12 cellular contexts compared by ENCODE assay signal in the genomic region with DNA sequence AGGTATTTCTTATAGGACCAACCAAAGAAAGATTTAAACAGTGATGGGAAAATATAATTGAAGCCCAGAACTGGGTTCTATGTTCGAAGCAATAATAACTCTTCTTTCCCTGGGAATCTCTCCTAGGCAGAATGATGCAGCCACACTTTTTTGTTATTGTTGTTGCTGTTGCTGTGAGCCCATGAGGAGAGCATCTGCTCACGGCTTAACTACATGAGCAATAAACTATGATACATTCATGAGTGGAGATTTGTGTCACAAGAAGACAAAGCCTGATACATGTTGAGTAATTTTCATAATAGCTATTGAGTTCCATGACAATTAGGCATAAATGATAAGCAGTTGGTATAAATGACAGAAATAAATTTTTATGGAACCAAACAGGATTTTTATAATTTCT.
DNase-seq lines count a peak whose midpoint lies in the region; ATAC-seq and TF ChIP-seq lines count a peak whose summit lies in the region.
"Had no signal": no experiment of that assay in that cellular context is flagged by ENCODE, and none has a peak within 500 bp of the region (broad histone marks: within the 10 kb centered on the region; RNA-seq: fewer than 3 reads in every experiment).

No MANE protein-coding gene starts in this region.

- H3K4me2 ChIP-seq in osteoblast (ENCODE audit: insufficient read depth, low read length): no peak overlapping the region
- H3K4me2 ChIP-seq: KMS-11 had no signal

- no peak for TF ChIP-seq POLR2A in esophagus muscularis mucosa (IDR thresholded peaks at IDR 0.05; ENCODE audit: low read depth)
- no peak for TF ChIP-seq POLR2A in thyroid gland (IDR thresholded peaks at IDR 0.05)

- H3K9me3 ChIP-seq in esophagus muscularis mucosa (no peaks in the 10 kb centered on the region), osteoblast (ENCODE audit: low read depth, low read length) (no peaks in the 10 kb centered on the region), thyroid gland (no peaks in the 10 kb centered on the region)

- H3K4me1 ChIP-seq in esophagus muscularis mucosa (peaks cover 20 to 61% (median 56%) of the 10 kb centered on the region in 4 donors), osteoblast (ENCODE audit: insufficient read depth, low read length) (peaks cover 8% of the 10 kb centered on the region), thyroid gland (peaks cover 10 to 26% of the 10 kb centered on the region in 2 donors)

- peaks cover 17% of the 10 kb centered on the region for H3K4me1 Mint-ChIP-seq in HFFc6 (ENCODE audit: low read depth)

- no peak for TF ChIP-seq EP300 in esophagus muscularis mucosa (IDR thresholded peaks at IDR 0.05)

- H2AFZ ChIP-seq in osteoblast (ENCODE audit: low read length): no peak overlapping the region

- H3K27ac ChIP-seq in esophagus muscularis mucosa (replicated peaks in 1 of 4) (peak overlapping the region; percentile 73 to 77 (median 76)), osteoblast (ENCODE audit: low read depth, low read length) (peak overlapping the region; percentile 86), thyroid gland (peak overlapping the region in 1 of 3 donors; percentile 43)
- H3K27ac ChIP-seq: C4-2B, cardiac muscle cell, KMS-11 had no signal

- no peaks in the 10 kb centered on the region for H3K9me3 Mint-ChIP-seq in HFFc6

- H3K36me3 ChIP-seq in esophagus muscularis mucosa (peaks cover 3 to 80% (median 37%) of the 10 kb centered on the region in 4 donors), osteoblast (ENCODE audit: insufficient read depth, low read length) (peaks cover 38% of the 10 kb centered on the region), thyroid gland (peaks cover 0 to under 1% of the 10 kb centered on the region in 2 donors)
- H3K36me3 ChIP-seq: cardiac muscle cell had no signal

- TF ChIP-seq CTCF in HFFc6 (IDR thresholded peaks at IDR 0.05): no peak
- no peak for TF ChIP-seq CTCF in esophagus muscularis mucosa (IDR thresholded peaks at IDR 0.05)
- no peak for TF ChIP-seq CTCF in osteoblast (IDR thresholded peaks at IDR 0.05; ENCODE audit: extremely low read depth, low read depth, low read length)
- TF ChIP-seq CTCF in thyroid gland (IDR thresholded peaks at IDR 0.05): no peak

- no peak for ATAC-seq in HG02623 (IDR thresholded peaks at IDR 0.05; ENCODE audit: unreplicated experiment)

- H3K36me3 Mint-ChIP-seq in HFFc6 (ENCODE audit: low read depth): peaks cover 5% of the 10 kb centered on the region

- intact Hi-C loops in esophagus muscularis mucosa (cut with DNase I) (loop anchor here (10.0 kb wide), 1 partner anchor 295 kb away; no protein-coding TSS in a partner anchor), thyroid gland (cut with DNase I) (loop anchor here (10.0 kb wide), 1 partner anchor 75 kb away; no protein-coding TSS in a partner anchor)

- H3K4me3 ChIP-seq in esophagus muscularis mucosa (no peak overlapping the region), osteoblast (ENCODE audit: insufficient read depth, low read length) (no peak overlapping the region), thyroid gland (replicated peaks in 1 of 3) (no peak overlapping the region)
- H3K4me3 ChIP-seq: cardiac muscle cell had no signal

- DNase-seq in AG08395 (ENCODE audit: low spot score) (peak; percentile 76), HFFc6 (peak; percentile 73), esophagus muscularis mucosa (ENCODE audit: extremely low spot score) (no peak), osteoblast (ENCODE audit: insufficient read length, low spot score, missing footprints) (peak; percentile 89), hippocampal formation (lab: John Stamatoyannopoulos, UW) (no peak), thyroid gland (no peak)
- DNase-seq in activated naive CD4-positive, alpha-beta T cell (lab: John Stamatoyannopoulos, UW): no peak
- DNase-seq: activated CD4-positive, CD25-positive, alpha-beta regulatory T cell treated with anti-CD3 and anti-CD28 coated beads, Interleukin-2, amount 50 U/mL, for 72 hours had no signal

- WGBS in esophagus muscularis mucosa: 32% methylated on average over 2 of the region's 2 CpGs
- 83 to 85% methylated on average over 2 of the region's 2 CpGs for WGBS in thyroid gland, 2 donors

- no peaks in the 10 kb centered on the region for H4K20me1 ChIP-seq in osteoblast (ENCODE audit: insufficient read depth, low read length)

- H3K79me2 ChIP-seq in osteoblast (ENCODE audit: insufficient read depth, low read length): no peaks in the 10 kb centered on the region

- H3K4me3 Mint-ChIP-seq in HFFc6: no peak overlapping the region

- H3K27me3 ChIP-seq in esophagus muscularis mucosa (no peaks in the 10 kb centered on the region), osteoblast (ENCODE audit: insufficient read depth, low read length) (no peaks in the 10 kb centered on the region), thyroid gland (no peaks in the 10 kb centered on the region)
- H3K27me3 ChIP-seq: cardiac muscle cell had no signal

- H3K27ac Mint-ChIP-seq in HFFc6: peak overlapping the region; percentile 67

- H3K27me3 Mint-ChIP-seq in HFFc6 (ENCODE audit: insufficient read depth): no peaks in the 10 kb centered on the region; the same call in 1 of the 2 replicates

Comparison
In these comparisons a context has a peak if more than half of its experiments do, and no peak if none do; other contexts are left out.
1. DNase-seq: peak in AG08395 (single experiment), HFFc6 (single experiment) and osteoblast (single experiment); none in esophagus muscularis mucosa (single experiment), activated naive CD4-positive, alpha-beta T cell (0 of 4), hippocampal formation (0 of 2) and thyroid gland (0 of 2).